ENCODE assay signal across 7 cellular contexts in genomic region chr2:177346192-177346591, GRCh38.
"Had no signal": no experiment of that assay in that cellular context is flagged by ENCODE, and none has a peak within 500 bp of the region (broad histone marks: within the 10 kb centered on the region; RNA-seq: fewer than 3 reads in every experiment).

No MANE protein-coding gene starts in this region.

- H3K27me3 Mint-ChIP-seq: IgD-negative memory B cell had no signal

- DNase-seq: IMR-90, KBM-7, KG1 had no signal

- ATAC-seq: K562 had no signal

- H3K27ac Mint-ChIP-seq: IgD-negative memory B cell had no signal

- H3K9ac ChIP-seq: KMS-11 had no signal

- H3K9me3 Mint-ChIP-seq: IgD-negative memory B cell had no signal

- H3K4me2 ChIP-seq: KMS-11 had no signal

- FAIRE-seq: K562 had no signal

- H3K4me3 ChIP-seq: K562 had no signal

- H3K4me3 Mint-ChIP-seq: IgD-negative memory B cell had no signal

- H3K27ac ChIP-seq: HL-60, KMS-11 had no signal
